1 cellular context compared by ENCODE assay signal in genomic region chr12:109604132-109604585, GRCh38.
A peak's percentile ranks its signal among the peaks of the same experiment; 100 is the strongest.
TF ChIP-seq lines count a peak whose summit lies in the region.

No MANE protein-coding gene starts in this region.

TF ChIP-seq in HepG2, 621 proteins besides CTCF, POLR2A, EP300 and RAD21 (continued from another document and continues in another):
- TF ChIP-seq, protein P1, sequence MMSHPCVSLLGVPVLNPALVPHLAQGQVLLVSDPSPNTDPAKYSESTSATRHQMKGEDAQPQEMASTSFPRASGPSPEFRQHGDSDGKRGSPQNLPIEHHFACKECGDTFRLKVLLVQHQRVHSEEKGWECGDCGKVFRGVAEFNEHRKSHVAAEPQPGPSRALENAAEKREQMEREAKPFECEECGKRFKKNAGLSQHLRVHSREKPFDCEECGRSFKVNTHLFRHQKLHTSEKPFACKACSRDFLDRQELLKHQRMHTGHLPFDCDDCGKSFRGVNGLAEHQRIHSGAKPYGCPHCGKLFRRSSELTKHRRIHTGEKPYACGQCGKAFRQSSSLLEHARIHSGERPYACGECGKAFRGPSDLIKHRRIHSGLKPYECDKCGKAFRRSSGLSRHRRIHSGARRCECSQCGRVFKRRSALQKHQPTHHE (CRISPR knock-in tag; IDR thresholded peaks at IDR 0.05; ENCODE audit: borderline replicate concordance): no peak
- TF ChIP-seq ZNF7 (CRISPR knock-in tag; IDR thresholded peaks at IDR 0.05) (no peak), NFRKB (IDR thresholded peaks at IDR 0.05) (no peak), FIP1L1 (IDR thresholded peaks at IDR 0.05; ENCODE audit: borderline replicate concordance, insufficient read depth, low read depth, low read length) (no peak), ZNF354B (CRISPR knock-in tag; IDR thresholded peaks at IDR 0.05) (no peak), ZNF468 (CRISPR knock-in tag; IDR thresholded peaks at IDR 0.05) (no peak), PITX1 (CRISPR knock-in tag; IDR thresholded peaks at IDR 0.05) (peak; percentile 94), LCORL (IDR thresholded peaks at IDR 0.05) (no peak), LCORL (CRISPR knock-in tag; IDR thresholded peaks at IDR 0.05) (no peak), ZNF670 (CRISPR knock-in tag; IDR thresholded peaks at IDR 0.05; ENCODE audit: borderline replicate concordance) (no peak), ZNF776 (CRISPR knock-in tag; IDR thresholded peaks at IDR 0.05) (no peak), SCMH1 (CRISPR knock-in tag; IDR thresholded peaks at IDR 0.05; ENCODE audit: borderline replicate concordance) (no peak), HNRNPL (IDR thresholded peaks at IDR 0.05; ENCODE audit: low read depth, low read length) (no peak), NR2F1 (CRISPR knock-in tag; IDR thresholded peaks at IDR 0.05) (no peak), ZSCAN12 (CRISPR knock-in tag; IDR thresholded peaks at IDR 0.05) (no peak), ZNF34 (CRISPR knock-in tag; IDR thresholded peaks at IDR 0.05; ENCODE audit: borderline replicate concordance) (no peak), RELA (CRISPR knock-in tag; IDR thresholded peaks at IDR 0.05) (no peak), ZFP36 (IDR thresholded peaks at IDR 0.05; ENCODE audit: borderline replicate concordance, low read depth, low read length, partially characterized antibody) (peak; percentile 81), NCOA2 (CRISPR knock-in tag; IDR thresholded peaks at IDR 0.05) (no peak), HOXD1 (CRISPR knock-in tag; IDR thresholded peaks at IDR 0.05) (no peak), AGO1 (IDR thresholded peaks at IDR 0.05; ENCODE audit: low read depth, low read length, poor library complexity, severe bottlenecking) (no peak), ZNF263 (CRISPR knock-in tag; IDR thresholded peaks at IDR 0.05) (no peak; the same call in 1 of the 2 replicates), SNRNP70 (IDR thresholded peaks at IDR 0.05; ENCODE audit: low read depth, low read length) (no peak), ZNF747 (CRISPR knock-in tag; IDR thresholded peaks at IDR 0.05; ENCODE audit: borderline replicate concordance) (no peak), CCAR2 (optimal IDR thresholded peaks at IDR 0.05; ENCODE audit: low read depth, low read length) (no peak), ZNF383 (CRISPR knock-in tag; IDR thresholded peaks at IDR 0.05; ENCODE audit: borderline replicate concordance) (no peak), ZBED4 (CRISPR knock-in tag; IDR thresholded peaks at IDR 0.05; ENCODE audit: borderline replicate concordance) (no peak), KLF9 (CRISPR knock-in tag; IDR thresholded peaks at IDR 0.05; ENCODE audit: low read depth) (no peak), ZNF17 (CRISPR knock-in tag; IDR thresholded peaks at IDR 0.05) (no peak), STAG1 (CRISPR knock-in tag; IDR thresholded peaks at IDR 0.05) (no peak), ZNF367 (CRISPR knock-in tag; IDR thresholded peaks at IDR 0.05; ENCODE audit: borderline replicate concordance) (no peak), KDM2A (CRISPR knock-in tag; IDR thresholded peaks at IDR 0.05; ENCODE audit: borderline replicate concordance, low read depth) (no peak), BCLAF1 (IDR thresholded peaks at IDR 0.05) (no peak), TARDBP (CRISPR knock-in tag; IDR thresholded peaks at IDR 0.05) (peak; percentile 44; the same call in 1 of the 2 replicates)
- TF ChIP-seq, protein P2, sequence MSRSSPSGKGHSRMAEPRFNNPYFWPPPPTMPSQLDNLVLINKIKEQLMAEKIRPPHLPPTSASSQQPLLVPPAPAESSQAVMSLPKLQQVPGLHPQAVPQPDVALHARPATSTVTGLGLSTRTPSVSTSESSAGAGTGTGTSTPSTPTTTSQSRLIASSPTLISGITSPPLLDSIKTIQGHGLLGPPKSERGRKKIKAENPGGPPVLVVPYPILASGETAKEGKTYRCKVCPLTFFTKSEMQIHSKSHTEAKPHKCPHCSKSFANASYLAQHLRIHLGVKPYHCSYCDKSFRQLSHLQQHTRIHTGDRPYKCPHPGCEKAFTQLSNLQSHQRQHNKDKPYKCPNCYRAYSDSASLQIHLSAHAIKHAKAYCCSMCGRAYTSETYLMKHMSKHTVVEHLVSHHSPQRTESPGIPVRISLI (CRISPR knock-in tag; IDR thresholded peaks at IDR 0.05; ENCODE audit: borderline replicate concordance): no peak
- TF ChIP-seq, protein P3, sequence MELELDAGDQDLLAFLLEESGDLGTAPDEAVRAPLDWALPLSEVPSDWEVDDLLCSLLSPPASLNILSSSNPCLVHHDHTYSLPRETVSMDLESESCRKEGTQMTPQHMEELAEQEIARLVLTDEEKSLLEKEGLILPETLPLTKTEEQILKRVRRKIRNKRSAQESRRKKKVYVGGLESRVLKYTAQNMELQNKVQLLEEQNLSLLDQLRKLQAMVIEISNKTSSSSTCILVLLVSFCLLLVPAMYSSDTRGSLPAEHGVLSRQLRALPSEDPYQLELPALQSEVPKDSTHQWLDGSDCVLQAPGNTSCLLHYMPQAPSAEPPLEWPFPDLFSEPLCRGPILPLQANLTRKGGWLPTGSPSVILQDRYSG (CRISPR knock-in tag; IDR thresholded peaks at IDR 0.05): no peak
- TF ChIP-seq, protein P4, sequence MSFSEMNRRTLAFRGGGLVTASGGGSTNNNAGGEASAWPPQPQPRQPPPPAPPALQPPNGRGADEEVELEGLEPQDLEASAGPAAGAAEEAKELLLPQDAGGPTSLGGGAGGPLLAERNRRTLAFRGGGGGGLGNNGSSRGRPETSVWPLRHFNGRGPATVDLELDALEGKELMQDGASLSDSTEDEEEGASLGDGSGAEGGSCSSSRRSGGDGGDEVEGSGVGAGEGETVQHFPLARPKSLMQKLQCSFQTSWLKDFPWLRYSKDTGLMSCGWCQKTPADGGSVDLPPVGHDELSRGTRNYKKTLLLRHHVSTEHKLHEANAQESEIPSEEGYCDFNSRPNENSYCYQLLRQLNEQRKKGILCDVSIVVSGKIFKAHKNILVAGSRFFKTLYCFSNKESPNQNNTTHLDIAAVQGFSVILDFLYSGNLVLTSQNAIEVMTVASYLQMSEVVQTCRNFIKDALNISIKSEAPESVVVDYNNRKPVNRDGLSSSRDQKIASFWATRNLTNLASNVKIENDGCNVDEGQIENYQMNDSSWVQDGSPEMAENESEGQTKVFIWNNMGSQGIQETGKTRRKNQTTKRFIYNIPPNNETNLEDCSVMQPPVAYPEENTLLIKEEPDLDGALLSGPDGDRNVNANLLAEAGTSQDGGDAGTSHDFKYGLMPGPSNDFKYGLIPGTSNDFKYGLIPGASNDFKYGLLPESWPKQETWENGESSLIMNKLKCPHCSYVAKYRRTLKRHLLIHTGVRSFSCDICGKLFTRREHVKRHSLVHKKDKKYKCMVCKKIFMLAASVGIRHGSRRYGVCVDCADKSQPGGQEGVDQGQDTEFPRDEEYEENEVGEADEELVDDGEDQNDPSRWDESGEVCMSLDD (CRISPR knock-in tag; IDR thresholded peaks at IDR 0.05; ENCODE audit: borderline replicate concordance): no peak
- TF ChIP-seq, protein P5, sequence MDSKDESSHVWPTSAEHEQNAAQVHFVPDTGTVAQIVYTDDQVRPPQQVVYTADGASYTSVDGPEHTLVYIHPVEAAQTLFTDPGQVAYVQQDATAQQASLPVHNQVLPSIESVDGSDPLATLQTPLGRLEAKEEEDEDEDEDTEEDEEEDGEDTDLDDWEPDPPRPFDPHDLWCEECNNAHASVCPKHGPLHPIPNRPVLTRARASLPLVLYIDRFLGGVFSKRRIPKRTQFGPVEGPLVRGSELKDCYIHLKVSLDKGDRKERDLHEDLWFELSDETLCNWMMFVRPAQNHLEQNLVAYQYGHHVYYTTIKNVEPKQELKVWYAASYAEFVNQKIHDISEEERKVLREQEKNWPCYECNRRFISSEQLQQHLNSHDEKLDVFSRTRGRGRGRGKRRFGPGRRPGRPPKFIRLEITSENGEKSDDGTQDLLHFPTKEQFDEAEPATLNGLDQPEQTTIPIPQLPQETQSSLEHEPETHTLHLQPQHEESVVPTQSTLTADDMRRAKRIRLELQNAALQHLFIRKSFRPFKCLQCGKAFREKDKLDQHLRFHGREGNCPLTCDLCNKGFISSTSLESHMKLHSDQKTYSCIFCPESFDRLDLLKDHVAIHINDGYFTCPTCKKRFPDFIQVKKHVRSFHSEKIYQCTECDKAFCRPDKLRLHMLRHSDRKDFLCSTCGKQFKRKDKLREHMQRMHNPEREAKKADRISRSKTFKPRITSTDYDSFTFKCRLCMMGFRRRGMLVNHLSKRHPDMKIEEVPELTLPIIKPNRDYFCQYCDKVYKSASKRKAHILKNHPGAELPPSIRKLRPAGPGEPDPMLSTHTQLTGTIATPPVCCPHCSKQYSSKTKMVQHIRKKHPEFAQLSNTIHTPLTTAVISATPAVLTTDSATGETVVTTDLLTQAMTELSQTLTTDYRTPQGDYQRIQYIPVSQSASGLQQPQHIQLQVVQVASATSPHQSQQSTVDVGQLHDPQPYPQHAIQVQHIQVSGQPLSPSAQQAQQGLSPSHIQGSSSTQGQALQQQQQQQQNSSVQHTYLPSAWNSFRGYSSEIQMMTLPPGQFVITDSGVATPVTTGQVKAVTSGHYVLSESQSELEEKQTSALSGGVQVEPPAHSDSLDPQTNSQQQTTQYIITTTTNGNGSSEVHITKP (CRISPR knock-in tag; IDR thresholded peaks at IDR 0.05; ENCODE audit: low read depth): no peak
- TF ChIP-seq, protein P6, sequence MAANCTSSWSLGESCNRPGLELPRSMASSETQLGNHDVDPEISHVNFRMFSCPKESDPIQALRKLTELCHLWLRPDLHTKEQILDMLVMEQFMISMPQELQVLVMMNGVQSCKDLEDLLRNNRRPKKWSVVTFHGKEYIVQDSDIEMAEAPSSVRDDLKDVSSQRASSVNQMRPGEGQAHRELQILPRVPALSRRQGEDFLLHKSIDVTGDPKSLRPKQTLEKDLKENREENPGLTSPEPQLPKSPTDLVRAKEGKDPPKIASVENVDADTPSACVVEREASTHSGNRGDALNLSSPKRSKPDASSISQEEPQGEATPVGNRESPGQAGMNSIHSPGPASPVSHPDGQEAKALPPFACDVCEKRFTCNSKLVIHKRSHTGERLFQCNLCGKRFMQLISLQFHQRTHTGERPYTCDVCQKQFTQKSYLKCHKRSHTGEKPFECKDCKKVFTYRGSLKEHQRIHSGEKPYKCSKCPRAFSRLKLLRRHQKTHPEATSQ (CRISPR knock-in tag; IDR thresholded peaks at IDR 0.05; ENCODE audit: borderline replicate concordance): no peak
